8 cellular contexts compared by ENCODE assay signal in genomic region chr19:47483200-47483599, GRCh38. TPM values are rescaled to one million over a fixed set of nuclear protein-coding genes. Genes with fewer than 3 reads are reported as not detected.
A peak's percentile ranks its signal among the peaks of the same experiment; 100 is the strongest.
DNase-seq lines count a peak whose midpoint lies in the region; ATAC-seq and TF ChIP-seq lines count a peak whose summit lies in the region.

No MANE protein-coding gene starts in this region.

- H3K4me2 ChIP-seq in SK-N-SH = 0 out of 2 replicates have a peak overlapping the region, but pooled peaks have one; percentile 86

- H3K79me2 ChIP-seq in SK-N-SH (ENCODE audit: insufficient read depth) = no peaks in the 10 kb centered on the region

- H3K9me3 ChIP-seq in SK-N-SH = no peaks in the 10 kb centered on the region

- ATAC-seq in SK-N-SH treated with all-trans-retinoic acid at 6 μM for 48 hours = no peak
- ATAC-seq in WTC11 = no peak
- no peak for ATAC-seq in HG03025 (IDR thresholded peaks at IDR 0.05; ENCODE audit: low FRiP score, unreplicated experiment)
- no peak for ATAC-seq in GM18519 (IDR thresholded peaks at IDR 0.05; ENCODE audit: low FRiP score, unreplicated experiment)

- H3F3A ChIP-seq in SK-N-SH (replicated peaks; ENCODE audit: insufficient read depth) = peaks cover 16% of the 10 kb centered on the region

- no peak for TF ChIP-seq RAD21 in SK-N-SH (IDR thresholded peaks at IDR 0.05; ENCODE audit: low read length)

- peak overlapping the region; percentile 61 to 76; a peak in 3 of 4 replicates for H3K4me3 ChIP-seq in SK-N-SH (ENCODE audit: low read depth in 2 of 2, low read length in 1 of 2)
- H3K4me3 ChIP-seq in skeletal muscle cell (ENCODE audit: low read depth, low read length) = peak overlapping the region; percentile 71

- peak overlapping the region; percentile 96 for H3K4me3 Mint-ChIP-seq in WTC11
- peak overlapping the region; percentile 94 for H3K4me3 Mint-ChIP-seq in glutamatergic neuron (ENCODE audit: unreplicated experiment)

- H3K27ac ChIP-seq in SK-N-SH (ENCODE audit: low read depth in 2 of 2, low read length in 1 of 2) = peak overlapping the region in 1 of 2 experiments; percentile 45; a peak in 1 of 4 replicates

- no peak overlapping the region for H3K9ac ChIP-seq in SK-N-SH

- no peaks in the 10 kb centered on the region for H3K36me3 Mint-ChIP-seq in WTC11
- peaks cover 4% of the 10 kb centered on the region for H3K36me3 Mint-ChIP-seq in glutamatergic neuron (ENCODE audit: unreplicated experiment)

- peaks cover 20% of the 10 kb centered on the region for H3K4me1 Mint-ChIP-seq in WTC11
- peaks cover 18% of the 10 kb centered on the region for H3K4me1 Mint-ChIP-seq in glutamatergic neuron (ENCODE audit: low read depth, unreplicated experiment)

- H3K27me3 Mint-ChIP-seq in WTC11 (ENCODE audit: low read depth) = peaks cover 9% of the 10 kb centered on the region
- peaks cover 5% of the 10 kb centered on the region for H3K27me3 Mint-ChIP-seq in glutamatergic neuron (ENCODE audit: unreplicated experiment)

- no peak for TF ChIP-seq CTCF in SK-N-SH (IDR thresholded peaks at IDR 0.05)
- no peak for TF ChIP-seq CTCF in WTC11 (IDR thresholded peaks at IDR 0.05)
- TF ChIP-seq CTCF in glutamatergic neuron (IDR thresholded peaks at IDR 0.05; ENCODE audit: partially characterized antibody, unreplicated experiment) = no peak

- H3K36me3 ChIP-seq in SK-N-SH (replicated peaks in 1 of 2; ENCODE audit: control insufficient read depth in 1 of 2, insufficient read depth in 2 of 2, low read length in 1 of 2) = peaks cover 5% of the 10 kb centered on the region in 2 experiments

- no peaks in the 10 kb centered on the region for H4K20me1 ChIP-seq in SK-N-SH (ENCODE audit: insufficient read depth)

- CTCF ChIA-PET in SK-N-SH (lab: Yijun Ruan, JAX) = interaction anchor here (0.7 to 3.2 kb wide), 23 partner anchors 10 to 215 kb away, joined by 3 to 52 read pairs (median 5); partner anchors contain the start of genes DHX34, NAPA and SLC8A2
- CTCF ChIA-PET in WTC11 (lab: Charles Lee) = interaction anchor here (0.9 to 4.4 kb wide), 23 partner anchors 9 to 230 kb away, joined by 3 to 94 read pairs (median 8); partner anchors contain the start of genes EHD2, INAFM1, NAPA and SLC8A2

- no peak for TF ChIP-seq EP300 in SK-N-SH (IDR thresholded peaks at IDR 0.05; ENCODE audit: borderline replicate concordance in 1 of 2, low read depth in 1 of 2, low read length in 1 of 2)

- H3K27ac Mint-ChIP-seq in WTC11 = peak overlapping the region; percentile 98; the same call in 1 of the 2 replicates
- no peak overlapping the region for H3K27ac Mint-ChIP-seq in glutamatergic neuron (ENCODE audit: unreplicated experiment)

- no peak overlapping the region; the same call in 1 of the 2 replicates for H2AFZ ChIP-seq in SK-N-SH (ENCODE audit: low read depth)

- POLR2A ChIA-PET in SK-N-SH (lab: Yijun Ruan, JAX) (interaction anchor here (0.9 to 2.3 kb wide), 9 partner anchors 8 to 44 kb away, joined by 4 to 17 read pairs (median 8); partner anchors contain the start of gene SLC8A2), WTC11 (lab: Charles Lee) (interaction anchor here (0.6 to 0.9 kb wide), 5 partner anchors 35 to 166 kb away, joined by 3 to 4 read pairs (median 3); no protein-coding TSS in a partner anchor)

- 90% methylated on average over 14 of the region's 15 CpGs for WGBS in SK-N-SH (ENCODE audit: low lambda C conversion rate)

- no peaks in the 10 kb centered on the region for H3K27me3 ChIP-seq in SK-N-SH (ENCODE audit: insufficient read depth)

- H3K9me3 Mint-ChIP-seq in WTC11 = no peaks in the 10 kb centered on the region
- H3K9me3 Mint-ChIP-seq in glutamatergic neuron (ENCODE audit: unreplicated experiment) = peaks cover 15% of the 10 kb centered on the region

- H3K4me1 ChIP-seq in SK-N-SH (ENCODE audit: control insufficient read depth in 1 of 2, insufficient read depth in 2 of 2, low read depth in 1 of 2, low read length in 1 of 2) = peaks cover 0 to 12% of the 10 kb centered on the region in 2 experiments; a peak in 1 of 4 replicates

- no peak for DNase-seq in SK-N-SH
- DNase-seq in WTC11 (ENCODE audit: low spot score) = no peak
- DNase-seq in glutamatergic neuron = no peak
- DNase-seq in skeletal muscle cell (ENCODE audit: low read depth) = no peak
- DNase-seq in stimulated activated CD4-positive, alpha-beta T cell treated with anti-CD3 and anti-CD28 coated beads, Interleukin-4, amount 100 ng/mL, for 24 hours = no peak

- H3K9me2 ChIP-seq in SK-N-SH = no peaks in the 10 kb centered on the region

TF ChIP-seq in SK-N-SH, 30 proteins besides CTCF, POLR2A, EP300 and RAD21 (continues in another document):
- TF ChIP-seq GATA2 (CRISPR knock-in tag; IDR thresholded peaks at IDR 0.05) (no peak), CHD2 (IDR thresholded peaks at IDR 0.05; ENCODE audit: low read length, partially characterized antibody) (no peak), JUND (IDR thresholded peaks at IDR 0.05) (no peak), EZH2phosphoT487 (IDR thresholded peaks at IDR 0.05; ENCODE audit: borderline replicate concordance, low read depth) (no peak), FOXJ3 (CRISPR knock-in tag; IDR thresholded peaks at IDR 0.05) (no peak), MXI1 (IDR thresholded peaks at IDR 0.05; ENCODE audit: low read depth, low read length) (no peak), IRF3 (IDR thresholded peaks at IDR 0.05; ENCODE audit: low read depth, low read length) (no peak), NFIC (IDR thresholded peaks at IDR 0.05; ENCODE audit: borderline replicate concordance) (no peak), GABPA (IDR thresholded peaks at IDR 0.05; ENCODE audit: low read depth) (no peak)

TF ChIP-seq in SK-N-SH treated with all-trans-retinoic acid at 6 μM for 48 hours, 23 proteins besides CTCF, POLR2A, EP300 and RAD21 (continues in another document):
- TF ChIP-seq ESRRG (CRISPR knock-in tag; IDR thresholded peaks at IDR 0.05) = no peak
- no peak for TF ChIP-seq ZC3H10 (CRISPR knock-in tag; IDR thresholded peaks at IDR 0.05)
- TF ChIP-seq TSHZ2 (CRISPR knock-in tag; IDR thresholded peaks at IDR 0.05) = no peak

TF ChIP-seq in WTC11, 78 proteins besides CTCF, POLR2A, EP300 and RAD21:
- TF ChIP-seq TCF7 (CRISPR knock-in tag; IDR thresholded peaks at IDR 0.05; ENCODE audit: low read depth) = no peak
- TF ChIP-seq MYBL2 (CRISPR knock-in tag; IDR thresholded peaks at IDR 0.05) = no peak
- no peak for TF ChIP-seq NR3C1 (CRISPR knock-in tag; conservative IDR thresholded peaks at IDR 0.05; ENCODE audit: low read depth)
- no peak for TF ChIP-seq TEAD1 (CRISPR knock-in tag; IDR thresholded peaks at IDR 0.05)
- no peak for TF ChIP-seq AFF4 (CRISPR knock-in tag; IDR thresholded peaks at IDR 0.05; ENCODE audit: borderline replicate concordance)

RNA-seq across cellular contexts. Expression of gene KPTN, which starts 0.8 kb away (rescaled TPM):
- polyA plus RNA-seq in SK-N-SH (2012; rRNA removed) = 15.8 and 17.7 TPM in 2 replicates
- polyA plus RNA-seq in SK-N-SH (2012; cell fraction: cytosol; rRNA removed) = 6.3 and 8.9 TPM in 2 replicates
- polyA plus RNA-seq in SK-N-SH (2012; cell fraction: nucleus; rRNA removed) = 64.6 and 79.2 TPM in 2 replicates
- 24.5 to 30.2 TPM (median 29.5 TPM) in 3 replicates for total RNA-seq in WTC11 (2021)
- total RNA-seq in glutamatergic neuron (ENCODE audit: unreplicated experiment) = 51.2 TPM

RNA-seq across cellular contexts. Expression of gene SLC8A2, which starts 11.5 kb away (rescaled TPM):
- 0.29 and 0.58 TPM in 2 replicates for polyA plus RNA-seq in SK-N-SH (2012; rRNA removed)
- 0.26 and 0.45 TPM in 2 replicates for polyA plus RNA-seq in SK-N-SH (2012; cell fraction: cytosol; rRNA removed)
- 0.56 and 0.79 TPM in 2 replicates for polyA plus RNA-seq in SK-N-SH (2012; cell fraction: nucleus; rRNA removed)
- total RNA-seq in WTC11 (2021) (6.5 to 8.5 TPM (median 6.8 TPM) in 3 replicates), glutamatergic neuron (ENCODE audit: unreplicated experiment) (115 TPM)

RNA-seq across cellular contexts. Expression of gene NAPA, which starts 31.7 kb away (rescaled TPM):
- polyA plus RNA-seq in SK-N-SH (2012; rRNA removed) = 80.0 and 84.1 TPM in 2 replicates
- 52.6 and 63.9 TPM in 2 replicates for polyA plus RNA-seq in SK-N-SH (2012; cell fraction: cytosol; rRNA removed)
- polyA plus RNA-seq in SK-N-SH (2012; cell fraction: nucleus; rRNA removed) = 84.9 and 99.7 TPM in 2 replicates
- total RNA-seq in WTC11 (2021) (58.4 to 66.8 TPM (median 61.3 TPM) in 3 replicates), glutamatergic neuron (ENCODE audit: unreplicated experiment) (262 TPM)

Comparison
In these comparisons a context has a peak if more than half of its experiments do, and no peak if none do; other contexts are left out.
1. RNA of gene SLC8A2, which starts 11.5 kb away (total RNA-seq): 115 TPM in glutamatergic neuron (single experiment); 6.5 to 8.5 TPM in WTC11; every median in the first group is over 10 times any median in the second.